In the genomic region with DNA sequence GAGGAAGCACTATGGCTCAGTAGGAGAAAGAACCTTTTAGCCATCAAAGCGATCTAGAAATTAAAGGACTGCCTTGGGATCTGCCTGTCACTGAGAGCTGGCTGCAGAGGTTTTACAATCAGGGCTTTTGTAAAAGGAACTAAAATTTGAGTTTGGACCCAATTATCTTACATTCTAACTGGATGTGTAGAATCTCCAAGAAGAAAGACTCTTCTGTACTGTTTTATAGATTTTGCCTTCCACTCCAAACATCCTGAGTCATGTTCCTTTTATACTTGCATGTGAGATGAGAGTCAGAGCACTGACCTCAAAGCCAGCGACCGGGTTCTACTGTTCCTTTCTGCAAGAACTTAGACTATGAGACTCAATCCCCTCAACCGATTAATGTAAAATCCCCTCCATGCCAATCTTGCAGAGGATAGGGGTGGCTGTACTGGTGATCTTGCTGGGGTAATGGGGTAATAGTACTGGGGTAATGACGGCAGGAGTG, we compare ENCODE assay signal across 27 cellular contexts.
"Had no signal": no experiment of that assay in that cellular context is flagged by ENCODE, and none has a peak within 500 bp of the region (broad histone marks: within the 10 kb centered on the region; RNA-seq: fewer than 3 reads in every experiment).

No MANE protein-coding gene starts in this region.

- DNase-seq: activated CD4-positive, alpha-beta T cell treated with anti-CD3 and anti-CD28 coated beads for 48 hours; activated CD4-positive, alpha-beta T cell treated with anti-CD3 and anti-CD28 coated beads, Interleukin-2, amount 50 U/mL, for 48 hours; activated CD8-positive, alpha-beta memory T cell treated with anti-CD3 and anti-CD28 coated beads for 24 hours; activated effector memory CD4-positive, alpha-beta T cell treated with Interleukin-2 at 50 U/mL for 16 hours; activated naive CD4-positive, alpha-beta T cell treated with Interleukin-2 at 50 U/mL for 16 hours; dermis blood vessel endothelial cell; effector CD4-positive, alpha-beta T cell; esophagus squamous epithelium; glutamatergic neuron; kidney; left colon; midbrain; naive thymus-derived CD8-positive, alpha-beta T cell; nucleus accumbens; stimulated activated CD4-positive, alpha-beta T cell treated with anti-CD3 and anti-CD28 coated beads, Interleukin-2, amount 100 ng/mL, for 48 hours; stimulated activated naive CD4-positive, alpha-beta T cell treated with Interleukin-2 at 50 U/mL for 16 hours; T-helper 9 cell; uterus had no signal

- H3K79me2 ChIP-seq: hepatocyte, parathyroid adenoma had no signal

- H3K27me3 ChIP-seq: esophagus squamous epithelium, hepatocyte, right atrium auricular region, tibial nerve, uterus had no signal

- H3K27ac Mint-ChIP-seq: activated naive CD8-positive, alpha-beta T cell; memory B cell; naive thymus-derived CD8-positive, alpha-beta T cell had no signal

- H3K36me3 ChIP-seq: esophagus squamous epithelium, uterus had no signal

- H3K9ac ChIP-seq: parathyroid adenoma had no signal

- H2AFZ ChIP-seq: hepatocyte, parathyroid adenoma had no signal

- ATAC-seq: activated CD4-positive, CD25-positive, alpha-beta regulatory T cell treated with anti-CD3 and anti-CD28 coated beads, Interleukin-2, amount 50 U/mL, for 24 hours; left colon; naive thymus-derived CD8-positive, alpha-beta T cell had no signal

- H3K4me3 ChIP-seq: esophagus squamous epithelium, hepatocyte, right atrium auricular region, tibial nerve, uterus had no signal

- H3K27me3 Mint-ChIP-seq: activated naive CD8-positive, alpha-beta T cell; memory B cell; naive thymus-derived CD8-positive, alpha-beta T cell had no signal

- H3K4me2 ChIP-seq: hepatocyte had no signal

- H3K9me3 ChIP-seq: esophagus squamous epithelium, right atrium auricular region, tibial nerve, uterus had no signal

- H3K4me1 Mint-ChIP-seq: neural crest cell had no signal

- H3K4me1 ChIP-seq: parathyroid adenoma had no signal

- H3K4me3 Mint-ChIP-seq: activated naive CD8-positive, alpha-beta T cell; memory B cell; naive thymus-derived CD8-positive, alpha-beta T cell; neural crest cell had no signal

- H3K27ac ChIP-seq: hepatocyte, parathyroid adenoma, right atrium auricular region, tibial nerve, uterus, VCaP had no signal

- H3K9me3 Mint-ChIP-seq: memory B cell; naive thymus-derived CD8-positive, alpha-beta T cell; neural crest cell had no signal
